In genomic region chr10:129693382-129693781, GRCh38 we compare ENCODE assay signal across 7 cellular contexts.
"Had no signal": no experiment of that assay in that cellular context is flagged by ENCODE, and none has a peak within 500 bp of the region (broad histone marks: within the 10 kb centered on the region; RNA-seq: fewer than 3 reads in every experiment).

No MANE protein-coding gene starts in this region.

- H3K4me1 ChIP-seq: HAP-1 had no signal

- H3K4me3 Mint-ChIP-seq: HFFc6, IgD-negative memory B cell had no signal

- H3K36me3 ChIP-seq: HAP-1 had no signal

- H3K27ac ChIP-seq: GM23248, HL-60 had no signal

- H3K27me3 Mint-ChIP-seq: IgD-negative memory B cell had no signal

- H3K9me3 Mint-ChIP-seq: IgD-negative memory B cell had no signal

- H3K4me3 ChIP-seq: GM23248, HAP-1 had no signal

- H3K9me3 ChIP-seq: HAP-1 had no signal

- DNase-seq: GM23248, GOT3, H7, HFFc6 had no signal

- H2AFZ ChIP-seq: GM23248 had no signal

- H3K27ac Mint-ChIP-seq: HFFc6 had no signal
